Comparison of ENCODE assay signal across 10 cellular contexts in genomic region chr6:30829016-30829415, GRCh38. TPM values are rescaled to one million over a fixed set of nuclear protein-coding genes. Genes with fewer than 3 reads are reported as not detected.
DNase-seq lines count a peak whose midpoint lies in the region; ATAC-seq, FAIRE-seq and TF ChIP-seq lines count a peak whose summit lies in the region.
"Had no signal": no experiment of that assay in that cellular context is flagged by ENCODE, and none has a peak within 500 bp of the region (broad histone marks: within the 10 kb centered on the region; RNA-seq: fewer than 3 reads in every experiment).

No MANE protein-coding gene starts in this region.

- no peak for FAIRE-seq in H54 (lab: Jason Lieb, UNC)

- no peak for TF ChIP-seq CTCF in HFFc6 (IDR thresholded peaks at IDR 0.05)
- TF ChIP-seq CTCF in colonic mucosa (IDR thresholded peaks at IDR 0.05) = no peak
- TF ChIP-seq CTCF in neural crest cell (conservative IDR thresholded peaks at IDR 0.05) = no peak

- intact Hi-C loops in colonic mucosa (cut with DNase I) = loop anchor here (2.0 kb wide), 1 partner anchor 48 kb away; no protein-coding TSS in a partner anchor

- no peak for DNase-seq in HFFc6
- no peak for DNase-seq in colonic mucosa
- DNase-seq in neural crest cell (ENCODE audit: low read depth, low spot score) = no peak
- DNase-seq in MV-4-11 (lab: John Stamatoyannopoulos, UW) = no peak
- DNase-seq in NCI-H1105 treated with DMSO at 0.1 percent for 48 hours (lab: John Stamatoyannopoulos, UW) = no peak
- DNase-seq in H54 (ENCODE audit: insufficient read length, low spot score) = no peak

- H3K4me2 ChIP-seq in BLaER1 = peak overlapping the region; percentile 80
- H3K4me2 ChIP-seq: KMS-11 had no signal

- H3K9me3 ChIP-seq in BLaER1 = no peaks in the 10 kb centered on the region
- H3K9me3 ChIP-seq in colonic mucosa = no peaks in the 10 kb centered on the region
- H3K9me3 ChIP-seq: pancreas had no signal

- no peaks in the 10 kb centered on the region for H4K20me1 ChIP-seq in BLaER1

- H3K36me3 Mint-ChIP-seq in HFFc6 (ENCODE audit: low read depth) (no peaks in the 10 kb centered on the region), neural crest cell (ENCODE audit: low read depth) (no peaks in the 10 kb centered on the region)

- H3K27ac Mint-ChIP-seq in HFFc6 (peak overlapping the region; percentile 85), neural crest cell (ENCODE audit: unreplicated experiment) (peak overlapping the region; percentile 88)

- H3K4me3 ChIP-seq in BLaER1 (peak overlapping the region; percentile 40; the same call in 1 of the 2 replicates), colonic mucosa (no peak overlapping the region)
- H3K4me3 ChIP-seq: pancreas had no signal

- H3K27me3 Mint-ChIP-seq in HFFc6 (ENCODE audit: insufficient read depth) (peaks cover 2% of the 10 kb centered on the region; the same call in 1 of the 2 replicates), neural crest cell (ENCODE audit: low read depth) (no peaks in the 10 kb centered on the region)

- no peak for ATAC-seq in HG03521 (IDR thresholded peaks at IDR 0.05; ENCODE audit: unreplicated experiment)

- peaks cover 66% of the 10 kb centered on the region for H3K4me1 ChIP-seq in BLaER1
- peaks cover 11% of the 10 kb centered on the region for H3K4me1 ChIP-seq in colonic mucosa

- no peak for TF ChIP-seq POLR2A in H54 (IDR thresholded peaks at IDR 0.05; ENCODE audit: low read depth, low read length)

- 0 out of 2 replicates have a peak overlapping the region, but pooled peaks have one; percentile 1 for H3K9ac ChIP-seq in BLaER1
- H3K9ac ChIP-seq in colonic mucosa (ENCODE audit: low read depth in 2 of 2, low read length in 2 of 2) = peak overlapping the region in 1 of 2 donors; percentile 46
- H3K9ac ChIP-seq: KMS-11 had no signal

- H3K9me3 Mint-ChIP-seq in HFFc6 = no peaks in the 10 kb centered on the region
- H3K9me3 Mint-ChIP-seq in neural crest cell = no peaks in the 10 kb centered on the region

- H3K4me3 Mint-ChIP-seq in HFFc6 (no peak overlapping the region), neural crest cell (no peak overlapping the region)

- H3K27ac ChIP-seq in BLaER1 (peak overlapping the region; percentile 27; the same call in 1 of the 2 replicates), colonic mucosa (peak overlapping the region; percentile 59)
- H3K27ac ChIP-seq: KMS-11 had no signal

- peaks cover 34% of the 10 kb centered on the region for H3K4me1 Mint-ChIP-seq in HFFc6 (ENCODE audit: low read depth)
- H3K4me1 Mint-ChIP-seq in neural crest cell = peaks cover 10% of the 10 kb centered on the region

- H3K36me3 ChIP-seq in BLaER1 = no peaks in the 10 kb centered on the region
- no peaks in the 10 kb centered on the region for H3K36me3 ChIP-seq in colonic mucosa
- H3K36me3 ChIP-seq: pancreas had no signal

- no peaks in the 10 kb centered on the region for H3K27me3 ChIP-seq in BLaER1
- no peaks in the 10 kb centered on the region for H3K27me3 ChIP-seq in colonic mucosa
- H3K27me3 ChIP-seq: pancreas had no signal

RNA-seq across cellular contexts. Expression of gene DDR1, which starts 55.3 kb away (rescaled TPM):
- 10 to 100 TPM; 28.0 to 42.5 (median 31.6) TPM for total RNA-seq in HFFc6 (2021; fragmentation: NEBNext Ultra II Directional; extraction: Animal tissue kit (Norgen Biotek cat#: 25700))
- total RNA-seq in colonic mucosa (100 to 1,000 TPM; 261 to 267 TPM), neural crest cell (160 and 178 TPM in 2 replicates)
